In the genomic region with DNA sequence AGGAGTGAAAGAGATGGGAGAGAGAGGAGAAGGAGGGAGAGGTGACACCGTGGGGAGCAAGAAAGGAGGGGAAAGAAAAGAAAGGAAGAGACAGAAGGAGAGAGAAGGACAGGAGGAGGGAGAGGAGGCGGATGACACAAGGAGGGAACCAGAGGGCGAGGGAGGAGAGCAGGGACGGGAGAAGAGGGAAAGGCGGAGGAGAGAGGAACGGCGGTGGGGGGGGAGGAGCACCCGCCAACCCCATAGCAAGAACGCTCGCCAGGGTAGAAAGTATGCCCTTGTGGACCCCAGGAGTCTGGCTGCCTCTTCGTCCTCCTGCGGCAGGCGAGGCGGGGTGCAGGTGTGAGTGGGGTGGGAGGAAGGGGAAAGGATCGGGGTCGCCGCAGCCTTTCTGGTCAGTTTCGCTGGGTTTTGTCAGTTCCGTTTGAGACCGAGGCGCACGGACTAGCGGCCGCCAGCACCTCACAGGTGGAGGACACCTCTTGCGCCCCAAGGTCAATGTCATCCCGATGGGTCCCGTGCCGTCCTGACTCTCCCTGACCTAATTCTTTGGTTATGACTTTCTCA, we compare ENCODE assay signal across 10 cellular contexts. TPM values are rescaled to one million over a fixed set of nuclear protein-coding genes. Genes with fewer than 3 reads are reported as not detected.
DNase-seq lines count a peak whose midpoint lies in the region; ATAC-seq and TF ChIP-seq lines count a peak whose summit lies in the region.
"Had no signal": no experiment of that assay in that cellular context is flagged by ENCODE, and none has a peak within 500 bp of the region (broad histone marks: within the 10 kb centered on the region; RNA-seq: fewer than 3 reads in every experiment).

No MANE protein-coding gene starts in this region.

- ATAC-seq in GM19397 (IDR thresholded peaks at IDR 0.05; ENCODE audit: unreplicated experiment) (no peak), HG03159 (IDR thresholded peaks at IDR 0.05; ENCODE audit: unreplicated experiment) (no peak)
- ATAC-seq: HCT116, upper lobe of right lung had no signal

- H3K9ac ChIP-seq in HUES64 (ENCODE audit: low read depth, low read length) (peak overlapping the region; percentile 24; the same call in 1 of the 2 replicates), neural cell (ENCODE audit: low read length) (peak overlapping the region; percentile 55)

- H3F3A ChIP-seq in neural cell (ENCODE audit: insufficient read depth, low read length, poor library complexity, severe bottlenecking) = peaks cover 10% of the 10 kb centered on the region

- TF ChIP-seq RAD21 in neural cell (conservative IDR thresholded peaks at IDR 0.05) = no peak

- TF ChIP-seq CTCF in neural cell (IDR thresholded peaks at IDR 0.05; ENCODE audit: poor library complexity, severe bottlenecking) = no peak

- WGBS in HUES64 = 1% methylated on average over 28 of the region's 28 CpGs

- H3K9me3 ChIP-seq in HUES64 (ENCODE audit: insufficient read depth, low read depth, low read length) (no peaks in the 10 kb centered on the region), neural cell (ENCODE audit: low read length) (no peaks in the 10 kb centered on the region)
- H3K9me3 ChIP-seq: upper lobe of right lung had no signal

- peaks cover 100% of the 10 kb centered on the region for H3K27me3 ChIP-seq in HUES64 (ENCODE audit: insufficient read depth, low read length)
- H3K27me3 ChIP-seq in neural cell (ENCODE audit: insufficient read depth, low read depth, low read length) = peaks cover 48% of the 10 kb centered on the region

- H3K4me1 ChIP-seq in HUES64 (ENCODE audit: insufficient read depth, low read length) = peaks cover 19% of the 10 kb centered on the region

- TF ChIP-seq EP300 in neural cell (conservative IDR thresholded peaks at IDR 0.05; ENCODE audit: poor library complexity, severe bottlenecking) = no peak

- H3K4me3 ChIP-seq in HUES64 (ENCODE audit: low read length) = peak overlapping the region; percentile 48
- peak overlapping the region; percentile 56 for H3K4me3 ChIP-seq in neural cell (ENCODE audit: low read length)
- H3K4me3 ChIP-seq: upper lobe of right lung had no signal

- no peaks in the 10 kb centered on the region for H3K79me2 ChIP-seq in neural cell (replicated peaks; ENCODE audit: insufficient read depth, low read length)

- no peaks in the 10 kb centered on the region for H4K20me1 ChIP-seq in neural cell (ENCODE audit: insufficient read depth)

- H3K27ac ChIP-seq in HUES64 (ENCODE audit: low read depth, low read length) (no peak overlapping the region), neural cell (ENCODE audit: low read length) (peak overlapping the region; percentile 55)
- H3K27ac ChIP-seq: upper lobe of right lung had no signal

- H3K4me2 ChIP-seq in neural cell (ENCODE audit: low read length) = no peak overlapping the region

- H3K9me2 ChIP-seq in neural cell (ENCODE audit: insufficient read depth, low read length) = no peaks in the 10 kb centered on the region

- DNase-seq in NCI-H2081 (lab: John Stamatoyannopoulos, UW) = peak; percentile 61 to 71
- DNase-seq in NCI-H2081 treated with DMSO at 0.1 percent for 48 hours (lab: John Stamatoyannopoulos, UW) = no peak
- peak; percentile 11 to 16 for DNase-seq in activated CD4-positive, alpha-beta T cell treated with anti-CD3 and anti-CD28 coated beads, Interleukin-2, amount 50 U/mL, for 48 hours
- no peak for DNase-seq in amniotic stem cell (lab: John Stamatoyannopoulos, UW)
- DNase-seq: upper lobe of right lung had no signal

- H2AFZ ChIP-seq in neural cell (ENCODE audit: low read depth, low read length) = no peak overlapping the region

- no peaks in the 10 kb centered on the region for H3K36me3 ChIP-seq in HUES64 (ENCODE audit: insufficient read depth, low read length)
- no peaks in the 10 kb centered on the region for H3K36me3 ChIP-seq in neural cell (ENCODE audit: insufficient read depth, low read length)
- H3K36me3 ChIP-seq: upper lobe of right lung had no signal

TF ChIP-seq in neural cell, 6 proteins besides CTCF, POLR2A, EP300 and RAD21:
- TF ChIP-seq MXI1 (conservative IDR thresholded peaks at IDR 0.05; ENCODE audit: poor library complexity, severe bottlenecking) (no peak), EZH2 (IDR thresholded peaks at IDR 0.05; ENCODE audit: borderline replicate concordance, insufficient read depth, low read length, poor library complexity, severe bottlenecking) (peak; percentile 42)
TF ChIP-seq in neural cell: peak in this region for 1.

RNA-seq across cellular contexts. Expression of a gene that starts 4.4 kb away (rescaled TPM):
- polyA plus RNA-seq in HUES64 (2013, experiment 1 of 2) = 0.90 TPM
- 2.0 TPM for polyA plus RNA-seq in HUES64 (2013, experiment 2 of 2)
- polyA plus RNA-seq in neural cell = 8.6 and 9.4 TPM in 2 replicates
- 16.6 and 17.1 TPM in 2 replicates for polyA minus RNA-seq in neural cell

Comparison
In these comparisons a context has a peak if more than half of its experiments do, and no peak if none do; other contexts are left out.
1. DNase-seq: peak in NCI-H2081 (2 of 2) and activated CD4-positive, alpha-beta T cell treated with anti-CD3 and anti-CD28 coated beads, Interleukin-2, amount 50 U/mL, for 48 hours (2 of 2); none in NCI-H2081 treated with DMSO at 0.1 percent for 48 hours (single experiment) and amniotic stem cell (single experiment).